In genomic region chr7:8441602-8442294, GRCh38 we compare ENCODE assay signal across 31 cellular contexts. TPM values are rescaled to one million over a fixed set of nuclear protein-coding genes. Genes with fewer than 3 reads are reported as not detected.
DNase-seq lines count a peak whose midpoint lies in the region; ATAC-seq and TF ChIP-seq lines count a peak whose summit lies in the region.
"Had no signal": no experiment of that assay in that cellular context is flagged by ENCODE, and none has a peak within 500 bp of the region (broad histone marks: within the 10 kb centered on the region; RNA-seq: fewer than 3 reads in every experiment).

No MANE protein-coding gene starts in this region.

- H3K27me3 ChIP-seq in GM23338 (ENCODE audit: insufficient read depth) (peaks cover 83% of the 10 kb centered on the region), iPS DF 6.9 (ENCODE audit: control insufficient read depth, insufficient read depth, low read length) (peaks cover 46% of the 10 kb centered on the region), neural progenitor cell (peaks cover 100% of the 10 kb centered on the region), upper lobe of right lung (peaks cover 92% of the 10 kb centered on the region)
- H3K27me3 ChIP-seq: SJSA1 had no signal

- H3K9me3 ChIP-seq in iPS DF 6.9 (ENCODE audit: control insufficient read depth, insufficient read depth, low read length) (no peaks in the 10 kb centered on the region), neural progenitor cell (ENCODE audit: low read depth) (no peaks in the 10 kb centered on the region), upper lobe of right lung (no peaks in the 10 kb centered on the region)
- H3K9me3 ChIP-seq: body of pancreas, thoracic aorta had no signal

- no peak overlapping the region for H3K9ac ChIP-seq in neural progenitor cell

- H3K4me1 ChIP-seq in GM23338 (ENCODE audit: insufficient read depth) (peaks cover 41% of the 10 kb centered on the region), iPS DF 6.9 (ENCODE audit: control insufficient read depth, insufficient read depth, low read length) (no peaks in the 10 kb centered on the region; the same call in 1 of the 2 replicates), neural progenitor cell (peaks cover 26% of the 10 kb centered on the region), upper lobe of right lung (no peaks in the 10 kb centered on the region)
- H3K4me1 ChIP-seq: foreskin keratinocyte, SJSA1 had no signal

- TF ChIP-seq CTCF in GM23338 (conservative IDR thresholded peaks at IDR 0.05; ENCODE audit: low read depth in 2 of 2) (no peak), neural progenitor cell (IDR thresholded peaks at IDR 0.05) (no peak), upper lobe of right lung (IDR thresholded peaks at IDR 0.05) (no peak)

- H3K4me3 Mint-ChIP-seq in GM23338, result peak overlapping the region; percentile 95
- H3K4me3 Mint-ChIP-seq in neural progenitor cell, result peak overlapping the region; percentile 86
- H3K4me3 Mint-ChIP-seq: activated CD8-positive, alpha-beta T cell treated with anti-CD3 and anti-CD28 coated beads for 36 hours had no signal

- H3K27ac ChIP-seq in GM23338 (ENCODE audit: low read depth) (no peak overlapping the region; the same call in 1 of the 2 replicates), iPS DF 6.9 (ENCODE audit: low read length) (no peak overlapping the region), neural progenitor cell (no peak overlapping the region), upper lobe of right lung (no peak overlapping the region)
- H3K27ac ChIP-seq: body of pancreas, foreskin keratinocyte, SJSA1, thoracic aorta had no signal

- WGBS in iPS DF 6.9 (ENCODE audit: insufficient coverage, insufficient read length), result no CpG with 5 or more reads among the region's 38 CpGs

- H3K27me3 Mint-ChIP-seq in GM23338 (ENCODE audit: insufficient read depth, low read depth, poor library complexity), result peaks cover 79% of the 10 kb centered on the region
- H3K27me3 Mint-ChIP-seq in neural progenitor cell (ENCODE audit: insufficient read depth, low read depth), result peaks cover 78% of the 10 kb centered on the region

- H3K36me3 ChIP-seq in GM23338 (ENCODE audit: insufficient read depth) (no peaks in the 10 kb centered on the region), iPS DF 6.9 (ENCODE audit: control insufficient read depth, insufficient read depth, low read length) (no peaks in the 10 kb centered on the region), neural progenitor cell (no peaks in the 10 kb centered on the region), upper lobe of right lung (no peaks in the 10 kb centered on the region)
- H3K36me3 ChIP-seq: SJSA1, thoracic aorta had no signal

- intact Hi-C loops in sciatic nerve (cut with DNase I), result no loop called here
- intact Hi-C loops in upper lobe of right lung (cut with DNase I), result no loop called here

- H3K36me3 Mint-ChIP-seq in GM23338 (ENCODE audit: low read depth), result no peaks in the 10 kb centered on the region
- no peaks in the 10 kb centered on the region for H3K36me3 Mint-ChIP-seq in neural progenitor cell

- H4K20me1 ChIP-seq in GM23338 (replicated peaks; ENCODE audit: insufficient read depth) (no peaks in the 10 kb centered on the region; the same call in 1 of the 2 replicates), neural progenitor cell (ENCODE audit: low read depth) (peaks cover 61% of the 10 kb centered on the region)

- H3K9me3 Mint-ChIP-seq in GM23338, result no peaks in the 10 kb centered on the region
- peaks cover 4% of the 10 kb centered on the region for H3K9me3 Mint-ChIP-seq in neural progenitor cell

- H3F3A ChIP-seq in GM23338 (replicated peaks; ENCODE audit: low read depth) (peaks cover 14% of the 10 kb centered on the region), neural progenitor cell (ENCODE audit: low read depth) (peaks cover 29% of the 10 kb centered on the region)

- H2AFZ ChIP-seq in GM23338, result peak overlapping the region; percentile 57
- no peak overlapping the region for H2AFZ ChIP-seq in neural progenitor cell (replicated peaks)

- DNase-seq in GM23338 (ENCODE audit: low spot score), result peak; percentile 79
- peak; percentile 77 for DNase-seq in NCI-H2227 (lab: John Stamatoyannopoulos, UW; ENCODE audit: unreplicated experiment)
- DNase-seq in iPS DF 6.9 (ENCODE audit: low read depth, low spot score), result no peak
- DNase-seq in neural progenitor cell (ENCODE audit: low spot score), result peak; percentile 65
- DNase-seq in sciatic nerve (ENCODE audit: low spot score), result no peak
- DNase-seq in activated T-cell treated with anti-CD3 and anti-CD28 coated beads, Interleukin-2, amount 50 U/mL, for 48 hours, result no peak
- no peak for DNase-seq in NCI-H526 treated with DMSO at 0.1 percent for 48 hours (lab: John Stamatoyannopoulos, UW)
- no peak for DNase-seq in upper lobe of right lung
- DNase-seq: activated CD4-positive, CD25-positive, alpha-beta regulatory T cell treated with anti-CD3 and anti-CD28 coated beads, Interleukin-2, amount 50 U/mL, for 72 hours; activated CD8-positive, alpha-beta T cell treated with anti-CD3 and anti-CD28 coated beads for 36 hours; activated gamma-delta T cell; body of pancreas; effector memory CD4-positive, alpha-beta T cell; EL; foreskin keratinocyte; Karpas-422; MV-4-11; NCI-H146; stimulated activated CD4-positive, alpha-beta T cell treated with anti-CD3 and anti-CD28 coated beads, Interleukin-4, amount 100 ng/mL, for 24 hours; stimulated activated naive CD4-positive, alpha-beta T cell; T-helper 1 cell had no signal

- no peaks in the 10 kb centered on the region for H3K9me2 ChIP-seq in GM23338 (ENCODE audit: insufficient read depth)

- H3K4me3 ChIP-seq in GM23338, result peak overlapping the region; percentile 81
- H3K4me3 ChIP-seq in iPS DF 6.9 (ENCODE audit: low read length), result peak overlapping the region; percentile 52; the same call in 1 of the 2 replicates
- H3K4me3 ChIP-seq in neural progenitor cell, result peak overlapping the region; percentile 51
- no peak overlapping the region for H3K4me3 ChIP-seq in upper lobe of right lung
- H3K4me3 ChIP-seq: body of pancreas, SJSA1, thoracic aorta had no signal

- H3K27ac Mint-ChIP-seq in GM23338 (no peak overlapping the region), neural progenitor cell (no peak overlapping the region)
- H3K27ac Mint-ChIP-seq: activated CD8-positive, alpha-beta T cell treated with anti-CD3 and anti-CD28 coated beads for 36 hours had no signal

- H3K79me2 ChIP-seq in GM23338 (replicated peaks; ENCODE audit: insufficient read depth) (no peaks in the 10 kb centered on the region), neural progenitor cell (ENCODE audit: low read depth) (no peaks in the 10 kb centered on the region)

- peak; percentile 36 for ATAC-seq in GM23338
- no peak for ATAC-seq in sciatic nerve
- no peak for ATAC-seq in upper lobe of right lung
- ATAC-seq: esophagus mucosa had no signal

- H3K4me1 Mint-ChIP-seq in GM23338 (peaks cover 43% of the 10 kb centered on the region), neural progenitor cell (peaks cover 22% of the 10 kb centered on the region)

- peak overlapping the region; percentile 99 for H3K4me2 ChIP-seq in GM23338
- H3K4me2 ChIP-seq in neural progenitor cell, result peak overlapping the region; percentile 86

TF ChIP-seq in GM23338, 12 proteins besides CTCF, POLR2A, EP300 and RAD21 (continues in another document):
- TF ChIP-seq ZNF331 (CRISPR knock-in tag; IDR thresholded peaks at IDR 0.05; ENCODE audit: low read depth) (no peak), EZH2phosphoT487 (IDR thresholded peaks at IDR 0.05; ENCODE audit: unreplicated experiment) (no peak)

RNA-seq across cellular contexts. Expression of gene NXPH1, which starts 8.3 kb away (rescaled TPM):
- 3.0 and 5.2 TPM in 2 replicates for total RNA-seq in GM23338 (2014; rRNA removed; shearing (Covaris generic))
- 0.45 and 0.77 TPM in 2 replicates for polyA plus RNA-seq in GM23338 (2016; fragmentation: Nextera tagmentation; extraction: Ambion mirVana)
- 0.71 TPM in 1 of 2 replicates, not detected in the other for total RNA-seq in neural progenitor cell (ENCODE audit: low replicate concordance)
- not detected for total RNA-seq in sciatic nerve
- not detected for total RNA-seq in upper lobe of right lung
- total RNA-seq: activated CD8-positive, alpha-beta T cell treated with anti-CD3 and anti-CD28 coated beads for 36 hours; body of pancreas; chondrocyte; esophagus mucosa; foreskin keratinocyte; lung microvascular endothelial cell; omental fat pad; renal cortical epithelial cell; RPMI7951; SJSA1; thoracic aorta had no signal
- polyA plus RNA-seq: adipose tissue, AG04450, foreskin keratinocyte had no signal

Comparison
In these comparisons a context has a peak if more than half of its experiments do, and no peak if none do; other contexts are left out.
1. DNase-seq: peak in GM23338 (single experiment), NCI-H2227 (single experiment) and neural progenitor cell (single experiment); none in iPS DF 6.9 (single experiment), sciatic nerve (single experiment), activated T-cell treated with anti-CD3 and anti-CD28 coated beads, Interleukin-2, amount 50 U/mL, for 48 hours (0 of 2), NCI-H526 treated with DMSO at 0.1 percent for 48 hours (single experiment) and upper lobe of right lung (single experiment).